In genomic region chr12:55707841-55708694, GRCh38 we compare ENCODE assay signal across 8 cellular contexts. TPM values are rescaled to one million over a fixed set of nuclear protein-coding genes. Genes with fewer than 3 reads are reported as not detected.
A peak's percentile ranks its signal among the peaks of the same experiment; 100 is the strongest.
DNase-seq lines count a peak whose midpoint lies in the region; ATAC-seq, FAIRE-seq and TF ChIP-seq lines count a peak whose summit lies in the region.

ITGA7 (minus strand) TSS chr12:55707904; CDS start chr12:55707682, 222 bp downstream.

- intact Hi-C loops in sigmoid colon (cut with DNase I): no loop called here

- FAIRE-seq in astrocyte (lab: Jason Lieb, UNC): no peak

- H3K27me3 Mint-ChIP-seq in astrocyte (ENCODE audit: low read depth, unreplicated experiment): peaks cover 33% of the 10 kb centered on the region

- TF ChIP-seq EP300 in sigmoid colon (IDR thresholded peaks at IDR 0.05): peak in 1 of 4 donors; percentile 6

- H3K27me3 ChIP-seq in astrocyte (ENCODE audit: insufficient read depth, low read length) (peaks cover 3% of the 10 kb centered on the region), sigmoid colon (no peaks in the 10 kb centered on the region)

- H3K36me3 ChIP-seq in astrocyte (ENCODE audit: insufficient read depth, low read length): no peaks in the 10 kb centered on the region
- H3K36me3 ChIP-seq in sigmoid colon: no peaks in the 10 kb centered on the region

- peaks cover 23% of the 10 kb centered on the region for H3K4me1 Mint-ChIP-seq in astrocyte (ENCODE audit: low read depth, unreplicated experiment)

- peaks cover 32% of the 10 kb centered on the region for H3K79me2 ChIP-seq in astrocyte (ENCODE audit: insufficient read depth, low read length)

- 1% methylated on average over 39 of the region's 39 CpGs for WGBS in sigmoid colon, 2 donors

- DNase-seq in HuH-7.5 (ENCODE audit: low spot score) (peak; percentile 84), T-helper 1 cell (peak; percentile 33 to 59 (median 53)), astrocyte (ENCODE audit: low read depth) (no peak), iPS DF 19.7 (ENCODE audit: low read depth, low spot score) (peak; percentile 73), sigmoid colon (peak; percentile 92)

- H3K9me3 ChIP-seq in astrocyte (ENCODE audit: insufficient read depth, low read depth, low read length) (no peaks in the 10 kb centered on the region), sigmoid colon (no peaks in the 10 kb centered on the region)

- H2AFZ ChIP-seq in astrocyte (ENCODE audit: low read depth, low read length): peak within 1 kb of the TSS; percentile 76

- peak within 1 kb of the TSS; percentile 85 for H3K4me3 Mint-ChIP-seq in astrocyte (ENCODE audit: unreplicated experiment)

- TF ChIP-seq CTCF in GM12875 (IDR thresholded peaks at IDR 0.05; ENCODE audit: borderline replicate concordance, insufficient read depth, low read depth, low read length): no peak
- TF ChIP-seq CTCF in astrocyte (IDR thresholded peaks at IDR 0.05; ENCODE audit: insufficient read depth, low read depth, low read length): no peak
- TF ChIP-seq CTCF in sigmoid colon (IDR thresholded peaks at IDR 0.05): no peak

- no peaks in the 10 kb centered on the region for H4K20me1 ChIP-seq in astrocyte (ENCODE audit: insufficient read depth, low read length)

- H3K27ac ChIP-seq in astrocyte (ENCODE audit: low read depth, low read length) (no peak within 1 kb of the TSS), sigmoid colon (peak within 1 kb of the TSS; percentile 94 to 100 (median 98))

- H3K9ac ChIP-seq in astrocyte (ENCODE audit: low read length): peak within 1 kb of the TSS; percentile 33

- H3K4me3 ChIP-seq in GM12875 (ENCODE audit: low read depth, low read length) (peak within 1 kb of the TSS; percentile 29), astrocyte (ENCODE audit: insufficient read depth, low read depth, low read length) (peak within 1 kb of the TSS; percentile 55), sigmoid colon (peak within 1 kb of the TSS; percentile 75 to 82 (median 78))

- peak within 1 kb of the TSS; percentile 90 for H3K4me2 ChIP-seq in astrocyte (ENCODE audit: low read length)

- no peak for TF ChIP-seq POLR2A in sigmoid colon (IDR thresholded peaks at IDR 0.05)

- no peaks in the 10 kb centered on the region for H3K36me3 Mint-ChIP-seq in astrocyte (ENCODE audit: low read depth, unreplicated experiment)

- H3K9me3 Mint-ChIP-seq in astrocyte (ENCODE audit: unreplicated experiment): no peaks in the 10 kb centered on the region

- ATAC-seq in GM18873 (IDR thresholded peaks at IDR 0.05; ENCODE audit: low FRiP score, unreplicated experiment) (no peak), HG02970 (IDR thresholded peaks at IDR 0.05; ENCODE audit: low FRiP score, unreplicated experiment) (no peak)

- peaks cover 20% of the 10 kb centered on the region for H3K4me1 ChIP-seq in astrocyte (ENCODE audit: insufficient read depth, low read length)
- peaks cover 0 to 72% (median 56%) of the 10 kb centered on the region in 4 donors for H3K4me1 ChIP-seq in sigmoid colon

- H3K27ac Mint-ChIP-seq in astrocyte (ENCODE audit: unreplicated experiment): peak within 1 kb of the TSS; percentile 47

RNA-seq across cellular contexts. Expression of gene ITGA7, which starts in this region (rescaled TPM):
- total RNA-seq in astrocyte (20.4 and 26.5 TPM in 2 replicates), sigmoid colon (100 to 1,000 TPM in 3 of 4 donors, 10 to 100 TPM in 1; 66.6 to 588 (median 204) TPM)
- 10 to 100 TPM in 1 of 3 donors, 1 to 10 TPM in 2; 1.8 to 21.0 (median 3.6) TPM for polyA plus RNA-seq in sigmoid colon
